In the genomic region with DNA sequence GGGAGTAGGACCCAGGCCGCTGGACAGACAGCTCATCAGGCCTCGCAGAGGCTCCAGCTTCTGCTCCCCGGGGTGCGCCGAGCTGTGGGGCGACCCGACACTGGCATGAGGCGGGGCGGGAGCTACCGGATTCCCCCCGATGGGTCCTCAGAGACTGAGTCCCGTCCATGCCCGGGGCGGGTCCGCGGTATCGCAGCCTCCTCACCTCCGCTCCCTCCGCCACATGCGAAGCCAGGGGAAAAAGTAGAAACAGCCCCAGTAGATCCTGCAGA, we compare ENCODE assay signal across 8 cellular contexts. TPM values are rescaled to one million over a fixed set of nuclear protein-coding genes. Genes with fewer than 3 reads are reported as not detected.
DNase-seq lines count a peak whose midpoint lies in the region; ATAC-seq and TF ChIP-seq lines count a peak whose summit lies in the region.

No MANE protein-coding gene starts in this region.

- ATAC-seq in HG02678 (IDR thresholded peaks at IDR 0.05; ENCODE audit: unreplicated experiment) (peak; percentile 25), lung (ENCODE audit: insufficient read depth, low FRiP score) (no peak), GM18861 (IDR thresholded peaks at IDR 0.05; ENCODE audit: unreplicated experiment) (no peak)
- ATAC-seq in activated naive CD8-positive, alpha-beta T cell treated with anti-CD3 and anti-CD28 coated beads, Interleukin-2, amount 50 U/mL, for 24 hours: no peak

- peaks cover 0 to 5% of the 10 kb centered on the region in 2 donors for H3K4me1 ChIP-seq in lung (ENCODE audit: control insufficient read depth in 2 of 2, insufficient read depth in 2 of 2, low read length in 2 of 2)

- H3K27me3 Mint-ChIP-seq in activated naive CD8-positive, alpha-beta T cell treated with anti-CD3 and anti-CD28 coated beads, Interleukin-2, amount 50 U/mL, for 24 hours: no peaks in the 10 kb centered on the region

- H3K36me3 Mint-ChIP-seq in activated naive CD8-positive, alpha-beta T cell treated with anti-CD3 and anti-CD28 coated beads, Interleukin-2, amount 50 U/mL, for 24 hours (ENCODE audit: low read depth): peaks cover 3% of the 10 kb centered on the region

- H3K9me3 Mint-ChIP-seq in activated naive CD8-positive, alpha-beta T cell treated with anti-CD3 and anti-CD28 coated beads, Interleukin-2, amount 50 U/mL, for 24 hours: peaks cover 10% of the 10 kb centered on the region

- H3K9me3 ChIP-seq in lung (ENCODE audit: control insufficient read depth in 2 of 2, insufficient read depth in 1 of 2, low read length in 1 of 2): peaks cover 0 to 2% of the 10 kb centered on the region in 2 donors

- peaks cover 27% of the 10 kb centered on the region for H3K4me1 Mint-ChIP-seq in activated naive CD8-positive, alpha-beta T cell treated with anti-CD3 and anti-CD28 coated beads, Interleukin-2, amount 50 U/mL, for 24 hours

- H3K4me3 Mint-ChIP-seq in activated naive CD8-positive, alpha-beta T cell treated with anti-CD3 and anti-CD28 coated beads, Interleukin-2, amount 50 U/mL, for 24 hours: peak overlapping the region; percentile 80

- H3K4me3 ChIP-seq in GM08714 (ENCODE audit: low read length) (peak overlapping the region; percentile 46; the same call in 1 of the 2 replicates), lung (peak overlapping the region; percentile 33)

- TF ChIP-seq CTCF in lung (IDR thresholded peaks at IDR 0.05; ENCODE audit: control extremely low read depth, extremely low read depth): no peak

- H3K27ac Mint-ChIP-seq in activated naive CD8-positive, alpha-beta T cell treated with anti-CD3 and anti-CD28 coated beads, Interleukin-2, amount 50 U/mL, for 24 hours: no peak overlapping the region

- H3K36me3 ChIP-seq in lung (ENCODE audit: control insufficient read depth in 2 of 2, insufficient read depth in 2 of 2, low read length in 2 of 2): peaks cover 1 to 7% of the 10 kb centered on the region in 2 donors

- DNase-seq in activated naive CD8-positive, alpha-beta T cell treated with anti-CD3 and anti-CD28 coated beads, Interleukin-2, amount 50 U/mL, for 24 hours: no peak
- no peak for DNase-seq in lung (ENCODE audit: low spot score)
- DNase-seq in NCI-H146 treated with DMSO at 0.1 percent for 48 hours (lab: John Stamatoyannopoulos, UW; ENCODE audit: unreplicated experiment): no peak
- no peak for DNase-seq in UCSD-AML1 (lab: John Stamatoyannopoulos, UW; ENCODE audit: unreplicated experiment)
- DNase-seq in NCI-H1930 (lab: John Stamatoyannopoulos, UW): no peak

- H3K27me3 ChIP-seq in lung (ENCODE audit: control insufficient read depth, insufficient read depth): no peaks in the 10 kb centered on the region

- 1% methylated on average over 17 to 20 of the region's 20 CpGs for WGBS in lung, 2 donors

- peak overlapping the region; percentile 83 to 87 for H3K27ac ChIP-seq in lung (ENCODE audit: low read depth in 1 of 2, low read length in 1 of 2)

RNA-seq across cellular contexts. Expression of a gene that starts 2.6 kb away (rescaled TPM):
- under 1 TPM in 1 of 2 donors, not detected in 1; 0.55 TPM for total RNA-seq in lung
- polyA plus RNA-seq in lung: under 1 TPM in 1 of 2 donors, not detected in 1; 0.05 TPM

RNA-seq across cellular contexts. Expression of a gene that starts 13.1 kb away (rescaled TPM):
- 10 to 100 TPM; 14.5 to 30.5 TPM for total RNA-seq in lung
- 10 to 100 TPM in 1 of 2 donors, 1 to 10 TPM in 1; 5.5 to 10.7 TPM for polyA plus RNA-seq in lung

RNA-seq across cellular contexts. Expression of a gene that starts 18.6 kb away (rescaled TPM):
- 10 to 100 TPM; 44.1 to 53.0 TPM for total RNA-seq in lung
- polyA plus RNA-seq in lung: 10 to 100 TPM; 23.9 to 38.7 TPM

RNA-seq across cellular contexts. Expression of a gene that starts 26.0 kb away (rescaled TPM):
- total RNA-seq in lung: 10 to 100 TPM; 19.9 to 33.2 TPM
- 10 to 100 TPM in 1 of 2 donors, 1 to 10 TPM in 1; 6.5 to 81.5 TPM for polyA plus RNA-seq in lung

RNA-seq across cellular contexts. Expression of a gene that starts 27.5 kb away (rescaled TPM):
- total RNA-seq in lung: 10 to 100 TPM; 26.0 to 64.1 TPM
- 10 to 100 TPM; 62.5 to 72.0 TPM for polyA plus RNA-seq in lung
